Comparison of ENCODE assay signal across 15 cellular contexts in genomic region chr4:134202557-134202956, GRCh38. TPM values are rescaled to one million over a fixed set of nuclear protein-coding genes. Genes with fewer than 3 reads are reported as not detected.
DNase-seq lines count a peak whose midpoint lies in the region; ATAC-seq and TF ChIP-seq lines count a peak whose summit lies in the region.
"Had no signal": no experiment of that assay in that cellular context is flagged by ENCODE, and none has a peak within 500 bp of the region (broad histone marks: within the 10 kb centered on the region; RNA-seq: fewer than 3 reads in every experiment).

No MANE protein-coding gene starts in this region.

- intact Hi-C loops in PC-3 (cut with micrococcal nuclease) = loop anchor here (5.0 to 10.0 kb wide), 2 partner anchors 262 to 1055 kb away; partner anchors contain the start of gene PCDH10
- intact Hi-C loops in esophagus squamous epithelium (cut with DNase I) = no loop called here

- no TSS peak for BruUV-seq in PC-3 (replicated peaks; lab: Mats Ljungman, UMichigan)

- H3K4me2 ChIP-seq in PC-3 (ENCODE audit: low read length) = peak overlapping the region; percentile 89

- peak; percentile 18 for ATAC-seq in PC-3
- no peak for ATAC-seq in HG03520 (IDR thresholded peaks at IDR 0.05; ENCODE audit: unreplicated experiment)
- no peak for ATAC-seq in HG02571 (IDR thresholded peaks at IDR 0.05; ENCODE audit: unreplicated experiment)
- ATAC-seq in GM19463 (IDR thresholded peaks at IDR 0.05; ENCODE audit: unreplicated experiment) = no peak
- ATAC-seq: stimulated activated naive CD8-positive, alpha-beta T cell treated with anti-CD3 and anti-CD28 coated beads, Interleukin-15, amount 100 ng/mL, for 72 hours had no signal

- H3K27me3 ChIP-seq in PC-3 (ENCODE audit: low read length) = no peaks in the 10 kb centered on the region
- no peaks in the 10 kb centered on the region for H3K27me3 ChIP-seq in esophagus squamous epithelium
- H3K27me3 ChIP-seq: ascending aorta, foreskin keratinocyte had no signal

- no peaks in the 10 kb centered on the region for H3K9me3 ChIP-seq in PC-3 (ENCODE audit: low read length)
- no peaks in the 10 kb centered on the region for H3K9me3 ChIP-seq in esophagus squamous epithelium
- H3K9me3 ChIP-seq: ascending aorta had no signal

- H3K9ac ChIP-seq in PC-3 (ENCODE audit: low read length) = no peak overlapping the region

- H3K4me1 ChIP-seq in PC-3 (ENCODE audit: insufficient read depth, low read length) = peaks cover 6% of the 10 kb centered on the region
- H3K4me1 ChIP-seq in esophagus squamous epithelium = peaks cover 0 to 24% (median 0%) of the 10 kb centered on the region in 3 donors
- H3K4me1 ChIP-seq: ascending aorta, foreskin keratinocyte had no signal

- no peak for TF ChIP-seq POLR2A in esophagus squamous epithelium (IDR thresholded peaks at IDR 0.05)

- no peaks in the 10 kb centered on the region for H4K20me1 ChIP-seq in PC-3 (ENCODE audit: low read length)

- no peaks in the 10 kb centered on the region for H3K9me2 ChIP-seq in PC-3 (replicated peaks; ENCODE audit: low read length)

- H3K79me2 ChIP-seq in PC-3 (ENCODE audit: low read length) = no peaks in the 10 kb centered on the region

- 20 to 33% methylated on average over 3 of the region's 3 CpGs for WGBS in esophagus squamous epithelium, 2 donors

- no peak overlapping the region for H2AFZ ChIP-seq in PC-3 (ENCODE audit: low read length)

- peaks cover 5% of the 10 kb centered on the region for H3F3A ChIP-seq in PC-3 (ENCODE audit: low read length, unreplicated experiment)

- POLR2A ChIA-PET in PC-3 (lab: Charles Lee; ENCODE audit: unreplicated experiment) = no interaction called here

- H3K4me3 ChIP-seq in PC-3 (ENCODE audit: low read length) (0 out of 2 replicates have a peak overlapping the region, but pooled peaks have one; percentile 71), esophagus squamous epithelium (no peak overlapping the region)

- DNase-seq in H4 (ENCODE audit: low spot score) (peak; percentile 61), PC-3 (peak; percentile 62), fibroblast of peridontal ligament (ENCODE audit: extremely low read depth) (peak; percentile 11), esophagus squamous epithelium (lab: John Stamatoyannopoulos, UW) (no peak)
- DNase-seq: Calu3; KG1; NCI-H187; stimulated activated naive CD8-positive, alpha-beta T cell treated with anti-CD3 and anti-CD28 coated beads, Interleukin-15, amount 100 ng/mL, for 72 hours had no signal

- H3K36me3 ChIP-seq in PC-3 (ENCODE audit: low read depth, low read length) (no peaks in the 10 kb centered on the region), esophagus squamous epithelium (no peaks in the 10 kb centered on the region)
- H3K36me3 ChIP-seq: ascending aorta had no signal

- CTCF ChIA-PET in PC-3 (lab: Charles Lee) = interaction anchor here (0.6 kb wide), 1 partner anchor 1056 kb away, joined by 3 read pairs; no protein-coding TSS in a partner anchor

- TF ChIP-seq CTCF in 22Rv1 (IDR thresholded peaks at IDR 0.05) = no peak
- no peak for TF ChIP-seq CTCF in PC-3 (conservative IDR thresholded peaks at IDR 0.05; ENCODE audit: low read depth, low read length)
- TF ChIP-seq CTCF in esophagus squamous epithelium (IDR thresholded peaks at IDR 0.05) = no peak

- H3K27ac ChIP-seq in 22Rv1 (0 out of 2 replicates have a peak overlapping the region, but pooled peaks have one; percentile 41), PC-3 (ENCODE audit: low read length) (peak overlapping the region; percentile 57), esophagus squamous epithelium (no peak overlapping the region)
- H3K27ac ChIP-seq: foreskin keratinocyte had no signal

RNA-seq across cellular contexts. Expression of gene PABPC4L, which starts 1.0 kb away (rescaled TPM):
- total RNA-seq in H4 (2014; rRNA removed; shearing (Covaris generic)) = 0.68 and 1.4 TPM in 2 replicates
- 0.47 and 1.2 TPM in 2 replicates for total RNA-seq in PC-3 (2014; rRNA removed)
- total RNA-seq in esophagus squamous epithelium = 1 to 10 TPM in 1 of 4 donors, under 1 TPM in 3; 0.19 to 1.0 (median 0.70) TPM
- total RNA-seq: activated CD8-positive, alpha-beta memory T cell treated with anti-CD3 and anti-CD28 coated beads for 36 hours; Calu3 had no signal

Comparison
In these comparisons a context has a peak if more than half of its experiments do, and no peak if none do; other contexts are left out.
1. H3K27ac ChIP-seq: peak in 22Rv1 (single experiment) and PC-3 (single experiment); none in esophagus squamous epithelium (0 of 4).